32 cellular contexts compared by ENCODE assay signal in the genomic region with DNA sequence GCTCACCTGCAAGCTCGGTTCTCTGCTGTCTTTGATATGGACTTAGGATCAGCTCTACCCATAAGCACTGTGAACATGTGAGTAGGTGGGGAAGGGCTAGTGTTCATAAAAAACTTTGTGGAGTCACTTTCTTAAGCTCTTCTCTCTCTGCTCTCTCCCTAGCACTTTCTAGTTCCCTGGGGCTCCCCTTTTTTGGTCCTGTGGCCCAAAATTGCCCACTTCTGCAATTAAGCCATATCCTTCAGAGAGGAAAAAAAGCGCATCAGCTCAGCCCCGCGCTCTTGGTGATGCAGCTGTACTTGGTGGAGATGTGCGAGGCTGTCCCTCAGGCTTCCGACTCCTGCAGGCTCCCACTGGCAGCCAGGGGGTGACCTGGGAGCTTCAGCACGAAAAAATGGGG.
"Had no signal": no experiment of that assay in that cellular context is flagged by ENCODE, and none has a peak within 500 bp of the region (broad histone marks: within the 10 kb centered on the region; RNA-seq: fewer than 3 reads in every experiment).

No MANE protein-coding gene starts in this region.

- H3K9me3 ChIP-seq: esophagus squamous epithelium, gastroesophageal sphincter, heart right ventricle had no signal

- H3K4me1 Mint-ChIP-seq: activated CD8-positive, alpha-beta memory T cell treated with anti-CD3 and anti-CD28 coated beads, Interleukin-2, amount 10 ng/mL, durations not matched to agents 7 days and 5 days; activated T-helper 17 cell treated with anti-CD3 and anti-CD28 coated beads, Interleukin-2, amount 50 U/mL, for 72 hours; central memory CD8-positive, alpha-beta T cell; WTC11 had no signal

- H3K4me3 Mint-ChIP-seq: activated CD4-positive, alpha-beta memory T cell treated with anti-CD3 and anti-CD28 coated beads for 36 hours; activated CD8-positive, alpha-beta memory T cell treated with anti-CD3 and anti-CD28 coated beads, Interleukin-2, amount 10 ng/mL, durations not matched to agents 7 days and 5 days; activated CD8-positive, alpha-beta T cell treated with anti-CD3 and anti-CD28 coated beads, Interleukin-2, amount 10 ng/mL, durations not matched to agents 7 days and 5 days; activated naive CD8-positive, alpha-beta T cell; activated T-cell treated with anti-CD3 and anti-CD28 coated beads, Interleukin-2, amount 50 U/mL, for 4 hours; activated T-helper 17 cell treated with anti-CD3 and anti-CD28 coated beads, Interleukin-2, amount 50 U/mL, for 72 hours; central memory CD8-positive, alpha-beta T cell; effector memory CD8-positive, alpha-beta T cell; WTC11 had no signal

- H3K27me3 Mint-ChIP-seq: activated CD4-positive, alpha-beta memory T cell treated with anti-CD3 and anti-CD28 coated beads for 36 hours; activated CD8-positive, alpha-beta memory T cell treated with anti-CD3 and anti-CD28 coated beads, Interleukin-2, amount 10 ng/mL, durations not matched to agents 7 days and 5 days; activated naive CD8-positive, alpha-beta T cell; activated T-helper 17 cell treated with anti-CD3 and anti-CD28 coated beads, Interleukin-2, amount 50 U/mL, for 72 hours; central memory CD8-positive, alpha-beta T cell; effector memory CD8-positive, alpha-beta T cell had no signal

- H3K27ac Mint-ChIP-seq: activated CD4-positive, alpha-beta memory T cell treated with anti-CD3 and anti-CD28 coated beads for 36 hours; activated CD8-positive, alpha-beta memory T cell treated with anti-CD3 and anti-CD28 coated beads, Interleukin-2, amount 10 ng/mL, durations not matched to agents 7 days and 5 days; activated CD8-positive, alpha-beta T cell treated with anti-CD3 and anti-CD28 coated beads, Interleukin-2, amount 10 ng/mL, durations not matched to agents 7 days and 5 days; activated naive CD8-positive, alpha-beta T cell; activated T-helper 17 cell treated with anti-CD3 and anti-CD28 coated beads, Interleukin-2, amount 50 U/mL, for 72 hours; effector memory CD8-positive, alpha-beta T cell had no signal

- ATAC-seq: activated CD8-positive, alpha-beta memory T cell treated with anti-CD3 and anti-CD28 coated beads, Interleukin-2, amount 10 ng/mL, durations not matched to agents 7 days and 5 days; activated CD8-positive, alpha-beta T cell treated with anti-CD3 and anti-CD28 coated beads, Interleukin-2, amount 10 ng/mL, durations not matched to agents 7 days and 5 days; activated T-cell treated with anti-CD3 and anti-CD28 coated beads, Interleukin-2, amount 50 U/mL, for 4 hours; activated T-helper 17 cell treated with anti-CD3 and anti-CD28 coated beads, Interleukin-2, amount 50 U/mL, for 72 hours; effector memory CD8-positive, alpha-beta T cell; gastroesophageal sphincter; heart right ventricle; WTC11 had no signal

- H3K79me2 ChIP-seq: hepatocyte had no signal

- H3K9me3 Mint-ChIP-seq: activated CD4-positive, alpha-beta memory T cell treated with anti-CD3 and anti-CD28 coated beads for 36 hours; activated T-cell treated with anti-CD3 and anti-CD28 coated beads, Interleukin-2, amount 50 U/mL, for 4 hours; activated T-helper 17 cell treated with anti-CD3 and anti-CD28 coated beads, Interleukin-2, amount 50 U/mL, for 72 hours; central memory CD8-positive, alpha-beta T cell; effector memory CD8-positive, alpha-beta T cell; WTC11 had no signal

- H3K4me2 ChIP-seq: hepatocyte had no signal

- H3K27ac ChIP-seq: brain microvascular endothelial cell, coronary artery, esophagus squamous epithelium, gastroesophageal sphincter, heart right ventricle, hepatocyte, VCaP had no signal

- DNase-seq: activated CD4-positive, alpha-beta memory T cell treated with anti-CD3 and anti-CD28 coated beads for 36 hours; activated CD4-positive, alpha-beta T cell treated with anti-CD3 and anti-CD28 coated beads for 1 hour; activated CD4-positive, alpha-beta T cell treated with anti-CD3 and anti-CD28 coated beads for 4 hours; activated CD4-positive, alpha-beta T cell treated with anti-CD3 and anti-CD28 coated beads, Interleukin-2, amount 50 U/mL, for 1 hour; activated CD8-positive, alpha-beta memory T cell treated with anti-CD3 and anti-CD28 coated beads, Interleukin-2, amount 10 ng/mL, durations not matched to agents 7 days and 5 days; activated CD8-positive, alpha-beta memory T cell treated with anti-CD3 and anti-CD28 coated beads, Interleukin-2, amount 50 U/mL, for 4 hours; activated CD8-positive, alpha-beta T cell treated with anti-CD3 and anti-CD28 coated beads, Interleukin-2, amount 10 ng/mL, durations not matched to agents 7 days and 5 days; activated effector memory CD4-positive, alpha-beta T cell treated with Interleukin-2 at 50 U/mL for 16 hours; activated gamma-delta T cell treated with Interleukin-2 at 50 U/mL for 16 hours; activated naive CD4-positive, alpha-beta T cell treated with anti-CD3 and anti-CD28 coated beads, Interleukin-2, amount 50 U/mL, for 16 hours; activated naive CD4-positive, alpha-beta T cell treated with Interleukin-2 at 50 U/mL for 16 hours; activated T-cell treated with anti-CD3 and anti-CD28 coated beads, Interleukin-2, amount 50 U/mL, for 4 hours; amniotic stem cell; anterior cingulate cortex; brain microvascular endothelial cell; dermis blood vessel endothelial cell; effector CD4-positive, alpha-beta T cell; effector memory CD8-positive, alpha-beta T cell; erythroblast; esophagus squamous epithelium; foreskin melanocyte; heart right ventricle; T-helper 1 cell; T-helper 2 cell had no signal

- H3K4me1 ChIP-seq: esophagus squamous epithelium, gastroesophageal sphincter had no signal

- H2AFZ ChIP-seq: hepatocyte had no signal

- H3K27me3 ChIP-seq: brain microvascular endothelial cell, esophagus squamous epithelium, gastroesophageal sphincter, heart right ventricle, hepatocyte had no signal
